Comparison of ENCODE assay signal across 8 cellular contexts in genomic region chr11:1307998-1308744, GRCh38. TPM values are rescaled to one million over a fixed set of nuclear protein-coding genes. Genes with fewer than 3 reads are reported as not detected.
DNase-seq lines count a peak whose midpoint lies in the region; ATAC-seq and TF ChIP-seq lines count a peak whose summit lies in the region.

No MANE protein-coding gene starts in this region.

- H3K27me3 Mint-ChIP-seq in activated CD4-positive, alpha-beta memory T cell treated with anti-CD3 and anti-CD28 coated beads for 36 hours, result no peaks in the 10 kb centered on the region
- H3K27me3 Mint-ChIP-seq in glutamatergic neuron (ENCODE audit: unreplicated experiment), result peaks cover 3% of the 10 kb centered on the region

- peaks cover 25% of the 10 kb centered on the region for H3K79me2 ChIP-seq in HCT116 (ENCODE audit: insufficient read depth, low read length)
- peaks cover 62% of the 10 kb centered on the region for H3K79me2 ChIP-seq in smooth muscle cell (ENCODE audit: low read depth)

- peak overlapping the region; percentile 2 for H3K27ac Mint-ChIP-seq in activated CD4-positive, alpha-beta memory T cell treated with anti-CD3 and anti-CD28 coated beads for 36 hours
- peak overlapping the region; percentile 29 for H3K27ac Mint-ChIP-seq in glutamatergic neuron (ENCODE audit: unreplicated experiment)

- H4K20me1 ChIP-seq in HCT116 (ENCODE audit: insufficient read depth) (no peaks in the 10 kb centered on the region), smooth muscle cell (ENCODE audit: low read depth) (peaks cover 57% of the 10 kb centered on the region)

- H2AFZ ChIP-seq in HCT116 (ENCODE audit: low read depth, low read length, poor library complexity, severe bottlenecking) (no peak overlapping the region), smooth muscle cell (ENCODE audit: low read depth) (no peak overlapping the region)

- H3K27ac ChIP-seq in HCT116 (ENCODE audit: low read depth, low read length) (no peak overlapping the region; the same call in 1 of the 2 replicates), smooth muscle cell (ENCODE audit: low read depth) (no peak overlapping the region)

- H3K9ac ChIP-seq in HCT116 (ENCODE audit: low read length) (peak overlapping the region; percentile 66), smooth muscle cell (ENCODE audit: low read depth) (peak overlapping the region; percentile 83)

- RAD21 ChIA-PET in HCT116 (lab: Charles Lee; ENCODE audit: low non-redundant PET in 1 of 2, low total read pairs in 2 of 2, uncharacterized antibody in 2 of 2, unreplicated experiment in 2 of 2), result no interaction called here

- CTCF ChIA-PET in HCT116 (lab: Charles Lee), result no interaction called here
- CTCF ChIA-PET in activated CD4-positive, alpha-beta memory T cell treated with anti-CD3 and anti-CD28 coated beads for 36 hours (lab: Charles Lee), result interaction anchor here (1.2 to 2.3 kb wide), 2 partner anchors 80 to 207 kb away, joined by 3 to 9 read pairs; no protein-coding TSS in a partner anchor

- no peaks in the 10 kb centered on the region for H3F3A ChIP-seq in smooth muscle cell (ENCODE audit: low read depth)

- H3K9me3 Mint-ChIP-seq in activated CD4-positive, alpha-beta memory T cell treated with anti-CD3 and anti-CD28 coated beads for 36 hours, result no peaks in the 10 kb centered on the region
- peaks cover 12% of the 10 kb centered on the region for H3K9me3 Mint-ChIP-seq in glutamatergic neuron (ENCODE audit: unreplicated experiment)

- TF ChIP-seq RAD21 in HCT116 (IDR thresholded peaks at IDR 0.05; ENCODE audit: low read depth), result no peak

- intact Hi-C loops in HCT116 (cut with micrococcal nuclease), result loop anchor here (5.0 kb wide), 1 partner anchor 46 kb away; no protein-coding TSS in a partner anchor
- intact Hi-C loops in activated CD4-positive, alpha-beta memory T cell treated with anti-CD3 and anti-CD28 coated beads for 36 hours (cut with micrococcal nuclease), result loop anchor here (2.0 kb wide), 1 partner anchor 23 kb away; no protein-coding TSS in a partner anchor

- no peak for TF ChIP-seq CTCF in HCT116 (IDR thresholded peaks at IDR 0.05 in 2 of 3, conservative IDR thresholded peaks at IDR 0.05 in 1 of 3; ENCODE audit: borderline replicate concordance in 1 of 3, insufficient read depth in 1 of 3, low read depth in 2 of 3, low read length in 2 of 3)
- no peak for TF ChIP-seq CTCF in glutamatergic neuron (IDR thresholded peaks at IDR 0.05; ENCODE audit: partially characterized antibody, unreplicated experiment)
- no peak for TF ChIP-seq CTCF in smooth muscle cell (IDR thresholded peaks at IDR 0.05; ENCODE audit: borderline replicate concordance, insufficient read depth, poor library complexity, severe bottlenecking)

- ATAC-seq in HCT116, result no peak
- ATAC-seq in HG03108 (IDR thresholded peaks at IDR 0.05; ENCODE audit: unreplicated experiment), result no peak
- ATAC-seq in HG02870 (IDR thresholded peaks at IDR 0.05; ENCODE audit: unreplicated experiment), result no peak

- peak overlapping the region; percentile 65 for H3K4me3 Mint-ChIP-seq in activated CD4-positive, alpha-beta memory T cell treated with anti-CD3 and anti-CD28 coated beads for 36 hours
- H3K4me3 Mint-ChIP-seq in glutamatergic neuron (ENCODE audit: unreplicated experiment), result peak overlapping the region; percentile 81

- peaks cover 0 to 15% of the 10 kb centered on the region in 2 experiments; a peak in 1 of 4 replicates for H3K9me3 ChIP-seq in HCT116 (ENCODE audit: control insufficient read depth in 1 of 2, insufficient read depth in 1 of 2, low read depth in 1 of 2, low read length in 2 of 2)
- H3K9me3 ChIP-seq in smooth muscle cell (replicated peaks; ENCODE audit: low read depth), result no peaks in the 10 kb centered on the region

- H3K4me3 ChIP-seq in HCT116 (replicated peaks in 1 of 2; ENCODE audit: low read depth in 1 of 2, low read length in 2 of 2) (peak overlapping the region; percentile 62 to 82), smooth muscle cell (peak overlapping the region; percentile 86)

- DNase-seq in HCT116 (ENCODE audit: low read depth, low spot score) (no peak), glutamatergic neuron (no peak), smooth muscle cell (lab: John Stamatoyannopoulos, UW; ENCODE audit: unreplicated experiment) (no peak), T-helper 9 cell (no peak), NCI-H446 treated with DMSO at 0.1 percent for 48 hours (lab: John Stamatoyannopoulos, UW) (no peak)
- peak; percentile 8 for DNase-seq in activated CD4-positive, alpha-beta memory T cell treated with anti-CD3 and anti-CD28 coated beads for 36 hours

- H3K36me3 Mint-ChIP-seq in activated CD4-positive, alpha-beta memory T cell treated with anti-CD3 and anti-CD28 coated beads for 36 hours, result no peaks in the 10 kb centered on the region
- peaks cover 12% of the 10 kb centered on the region for H3K36me3 Mint-ChIP-seq in glutamatergic neuron (ENCODE audit: unreplicated experiment)

- 90% methylated on average over 21 of the region's 21 CpGs for WGBS in smooth muscle cell (ENCODE audit: low lambda C conversion rate)

- H3K9me2 ChIP-seq in HCT116 (ENCODE audit: insufficient read depth), result no peaks in the 10 kb centered on the region

- TF ChIP-seq POLR2A in HCT116 (IDR thresholded peaks at IDR 0.05; ENCODE audit: borderline replicate concordance, extremely low read depth, insufficient read depth, insufficient read length), result no peak

- POLR2A ChIA-PET in HCT116 (lab: Charles Lee), result no interaction called here
- POLR2A ChIA-PET in activated CD4-positive, alpha-beta memory T cell treated with anti-CD3 and anti-CD28 coated beads for 36 hours (lab: Charles Lee), result interaction anchor here (0.6 to 1.0 kb wide), 2 partner anchors 82 to 769 kb away, joined by 3 read pairs; partner anchors contain the start of gene BRSK2

- BruUV-seq in HCT116 (replicated peaks; lab: Mats Ljungman, UMichigan), result TSS peak; percentile 42

- H3K4me1 ChIP-seq in HCT116 (ENCODE audit: control insufficient read depth in 1 of 2, insufficient read depth in 2 of 2, low read length in 2 of 2) (peaks cover 5 to 27% of the 10 kb centered on the region in 2 experiments; a peak in 3 of 4 replicates), smooth muscle cell (ENCODE audit: low read depth) (peaks cover 4% of the 10 kb centered on the region)

- H3K4me1 Mint-ChIP-seq in activated CD4-positive, alpha-beta memory T cell treated with anti-CD3 and anti-CD28 coated beads for 36 hours (ENCODE audit: low read depth), result peaks cover 43% of the 10 kb centered on the region
- peaks cover 11% of the 10 kb centered on the region for H3K4me1 Mint-ChIP-seq in glutamatergic neuron (ENCODE audit: low read depth, unreplicated experiment)

- H3K36me3 ChIP-seq in HCT116 (ENCODE audit: control insufficient read depth in 1 of 2, insufficient read depth in 2 of 2, low read length in 2 of 2) (no peaks in the 10 kb centered on the region), smooth muscle cell (ENCODE audit: low read depth) (no peaks in the 10 kb centered on the region)

- H3K27me3 ChIP-seq in HCT116 (ENCODE audit: insufficient read depth, low read length) (no peaks in the 10 kb centered on the region), smooth muscle cell (ENCODE audit: low read depth) (no peaks in the 10 kb centered on the region)

- H3K4me2 ChIP-seq in HCT116 (ENCODE audit: low read length) (peak overlapping the region; percentile 98), smooth muscle cell (peak overlapping the region; percentile 97)

TF ChIP-seq in HCT116, 20 proteins besides CTCF, POLR2A, EP300 and RAD21:
- no peak for TF ChIP-seq EGR1 (IDR thresholded peaks at IDR 0.05; ENCODE audit: low read depth)
- TF ChIP-seq YY1 (IDR thresholded peaks at IDR 0.05; ENCODE audit: extremely low read depth, insufficient replicate concordance, low read depth, low read length), result no peak
- no peak for TF ChIP-seq CBX3 (IDR thresholded peaks at IDR 0.05; ENCODE audit: low read depth)
- TF ChIP-seq MAX (IDR thresholded peaks at IDR 0.05), result no peak

RNA-seq across cellular contexts. Expression of gene TOLLIP, which starts 1.3 kb away (rescaled TPM):
- total RNA-seq in HCT116 (2021; ENCODE audit: unreplicated experiment) (28.5 TPM), glutamatergic neuron (ENCODE audit: unreplicated experiment) (67.5 TPM), smooth muscle cell (13.3 and 20.3 TPM in 2 replicates)
- 22.6 and 39.6 TPM in 2 replicates for polyA plus RNA-seq in HCT116 (2012)
- 10 to 100 TPM; 30.0 to 32.1 TPM for total RNA-seq in activated CD4-positive, alpha-beta memory T cell treated with anti-CD3 and anti-CD28 coated beads for 36 hours
- 60.0 and 63.0 TPM in 2 replicates for polyA plus RNA-seq in smooth muscle cell
